Comparison of ENCODE assay signal across 25 cellular contexts in the genomic region with DNA sequence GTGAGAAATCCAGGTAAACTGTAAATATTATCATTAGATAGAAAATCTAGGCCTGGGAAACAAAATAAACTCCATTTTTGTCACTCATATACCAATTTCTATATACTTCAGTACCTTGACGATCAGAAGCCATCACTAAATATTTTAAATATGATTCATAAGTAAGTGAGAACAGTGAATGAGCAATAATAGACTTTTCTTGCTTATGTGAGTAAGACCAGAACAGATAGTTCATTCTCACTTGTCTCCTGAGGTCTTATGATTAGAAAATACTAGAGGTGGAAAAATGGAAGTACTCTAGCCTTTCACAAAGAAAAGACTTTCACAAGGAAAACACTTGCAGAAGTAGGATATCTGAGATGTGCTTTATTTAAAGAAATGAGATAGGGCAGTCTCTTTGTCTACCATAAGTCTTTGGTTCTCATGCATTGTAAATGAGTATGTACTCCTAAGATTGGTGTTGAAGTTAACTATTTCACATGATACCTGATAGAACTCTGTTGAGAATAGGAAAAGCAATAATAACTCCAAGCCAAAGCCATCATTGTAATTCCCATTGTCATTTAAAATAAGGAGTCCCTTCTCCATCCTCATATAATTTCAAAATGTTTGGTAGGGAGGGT. TPM values are rescaled to one million over a fixed set of nuclear protein-coding genes. Genes with fewer than 3 reads are reported as not detected.
DNase-seq lines count a peak whose midpoint lies in the region; ATAC-seq and TF ChIP-seq lines count a peak whose summit lies in the region.
"Had no signal": no experiment of that assay in that cellular context is flagged by ENCODE, and none has a peak within 500 bp of the region (broad histone marks: within the 10 kb centered on the region; RNA-seq: fewer than 3 reads in every experiment).

No MANE protein-coding gene starts in this region.

- no peak for DNase-seq in activated CD4-positive, alpha-beta T cell treated with anti-CD3 and anti-CD28 coated beads for 36 hours
- no peak for DNase-seq in activated CD4-positive, alpha-beta T cell treated with anti-CD3 and anti-CD28 coated beads, Interleukin-2, amount 50 U/mL, for 1 hour
- DNase-seq in RWPE1 (ENCODE audit: low spot score) (peak; percentile 37), iris pigment epithelial cell (ENCODE audit: low read depth) (peak; percentile 52), iPS-NIHi7 (ENCODE audit: extremely low spot score) (no peak), T-cell (no peak), NCI-H146 (lab: John Stamatoyannopoulos, UW) (no peak)
- DNase-seq: activated naive CD4-positive, alpha-beta T cell treated with anti-CD3 and anti-CD28 coated beads, Interleukin-2, amount 50 U/mL, for 16 hours; CD8-positive, alpha-beta memory T cell; central memory CD4-positive, alpha-beta T cell; DMS153; heart left ventricle; Kasumi-1; left colon; mesenchymal stem cell; NCI-H1048; NCI-H1930; NCI-H69; stimulated activated CD8-positive, alpha-beta memory T cell treated with anti-CD3 and anti-CD28 coated beads, Interleukin-4, amount 100 ng/mL, for 48 hours had no signal

- peaks cover 23% of the 10 kb centered on the region for H3K4me1 Mint-ChIP-seq in activated CD4-positive, alpha-beta T cell treated with anti-CD3 and anti-CD28 coated beads for 36 hours
- H3K4me1 Mint-ChIP-seq in T-cell: no peaks in the 10 kb centered on the region
- H3K4me1 Mint-ChIP-seq: CD8-positive, alpha-beta memory T cell had no signal

- H3K27ac Mint-ChIP-seq in activated CD4-positive, alpha-beta T cell treated with anti-CD3 and anti-CD28 coated beads for 36 hours: no peak overlapping the region
- no peak overlapping the region for H3K27ac Mint-ChIP-seq in T-cell
- H3K27ac Mint-ChIP-seq: CD8-positive, alpha-beta memory T cell had no signal

- TF ChIP-seq CTCF in RWPE1 (conservative IDR thresholded peaks at IDR 0.05; ENCODE audit: low read depth): no peak

- H3K27ac ChIP-seq in RWPE1: no peak overlapping the region
- H3K27ac ChIP-seq: ascending aorta, heart left ventricle, prostate gland had no signal

- CTCF ChIA-PET in activated CD4-positive, alpha-beta T cell treated with anti-CD3 and anti-CD28 coated beads for 36 hours (lab: Charles Lee): interaction anchor here (0.8 to 1.1 kb wide), 2 partner anchors 21 to 244 kb away, joined by 3 read pairs; no protein-coding TSS in a partner anchor
- CTCF ChIA-PET in RWPE1 (lab: Yijun Ruan, JAX): no interaction called here
- CTCF ChIA-PET in T-cell (lab: Charles Lee): interaction anchor here in 1 of 2 donors (0.5 kb wide), 1 partner anchor 14 kb away, joined by 3 read pairs; no protein-coding TSS in a partner anchor

- POLR2A ChIA-PET in activated CD4-positive, alpha-beta T cell treated with anti-CD3 and anti-CD28 coated beads for 36 hours (lab: Charles Lee): no interaction called here
- POLR2A ChIA-PET in RWPE1 (lab: Yijun Ruan, JAX; ENCODE audit: low non-redundant PET): no interaction called here
- POLR2A ChIA-PET in T-cell (lab: Charles Lee): no interaction called here

- peak; percentile 90 for ATAC-seq in activated CD4-positive, alpha-beta T cell treated with anti-CD3 and anti-CD28 coated beads for 36 hours
- ATAC-seq in GM18868 (IDR thresholded peaks at IDR 0.05; ENCODE audit: unreplicated experiment) (peak; percentile 41), T-cell (replicated peaks in 1 of 4) (no peak)
- ATAC-seq: heart left ventricle, left colon had no signal

- no peaks in the 10 kb centered on the region for H3K36me3 Mint-ChIP-seq in activated CD4-positive, alpha-beta T cell treated with anti-CD3 and anti-CD28 coated beads for 36 hours (ENCODE audit: low read depth)
- H3K36me3 Mint-ChIP-seq in T-cell: peaks cover 3% of the 10 kb centered on the region

- H3K4me3 Mint-ChIP-seq in activated CD4-positive, alpha-beta T cell treated with anti-CD3 and anti-CD28 coated beads for 36 hours: no peak overlapping the region
- no peak overlapping the region for H3K4me3 Mint-ChIP-seq in T-cell
- H3K4me3 Mint-ChIP-seq: CD8-positive, alpha-beta memory T cell had no signal

- no peaks in the 10 kb centered on the region for H3K27me3 Mint-ChIP-seq in activated CD4-positive, alpha-beta T cell treated with anti-CD3 and anti-CD28 coated beads for 36 hours
- peaks cover 0 to 5% of the 10 kb centered on the region in 2 donors for H3K27me3 Mint-ChIP-seq in T-cell

- no peaks in the 10 kb centered on the region for H3K9me3 Mint-ChIP-seq in activated CD4-positive, alpha-beta T cell treated with anti-CD3 and anti-CD28 coated beads for 36 hours (ENCODE audit: low read depth)
- H3K9me3 Mint-ChIP-seq in T-cell: no peaks in the 10 kb centered on the region
- H3K9me3 Mint-ChIP-seq: CD8-positive, alpha-beta memory T cell had no signal

- intact Hi-C loops in activated CD4-positive, alpha-beta T cell treated with anti-CD3 and anti-CD28 coated beads for 36 hours (cut with DNase I, micrococcal nuclease): loop anchor here in 1 of 2 experiments (2.0 kb wide), 1 partner anchor 53 kb away; a partner anchor contains a TSS

RNA-seq across cellular contexts. Expression of a gene that starts 10.1 kb away (rescaled TPM):
- not detected for total RNA-seq in activated CD4-positive, alpha-beta T cell treated with anti-CD3 and anti-CD28 coated beads for 36 hours
- not detected for total RNA-seq in T-cell
- total RNA-seq: A172; CD8-positive, alpha-beta memory T cell; left colon; myocyte; RPMI7951 had no signal

RNA-seq across cellular contexts. Expression of a gene that starts 19.2 kb away (rescaled TPM):
- not detected for total RNA-seq in activated CD4-positive, alpha-beta T cell treated with anti-CD3 and anti-CD28 coated beads for 36 hours
- total RNA-seq in T-cell: not detected
- total RNA-seq: A172; CD8-positive, alpha-beta memory T cell; myocyte; RPMI7951 had no signal

RNA-seq across cellular contexts. Expression of a gene that starts 20.7 kb away (rescaled TPM):
- 1 to 10 TPM; 2.9 to 3.0 TPM for total RNA-seq in activated CD4-positive, alpha-beta T cell treated with anti-CD3 and anti-CD28 coated beads for 36 hours
- 1 to 10 TPM in 2 of 5 donors, under 1 TPM in 2, not detected in 1; 0.50 to 1.4 (median 0.93) TPM for total RNA-seq in T-cell
- total RNA-seq: ascending aorta had no signal

RNA-seq across cellular contexts. Expression of a gene that starts 20.8 kb away (rescaled TPM):
- total RNA-seq in activated CD4-positive, alpha-beta T cell treated with anti-CD3 and anti-CD28 coated beads for 36 hours: 100 to 1,000 TPM; 143 to 193 TPM
- total RNA-seq in T-cell: 100 to 1,000 TPM in 2 of 5 donors, 10 to 100 TPM in 3; 72.6 to 122 (median 80.6) TPM

Comparison
In these comparisons a context has a peak if more than half of its experiments do, and no peak if none do; other contexts are left out.
1. ATAC-seq: peak in activated CD4-positive, alpha-beta T cell treated with anti-CD3 and anti-CD28 coated beads for 36 hours (single experiment) and GM18868 (single experiment); none in T-cell (0 of 4).
2. DNase-seq: peak in RWPE1 (single experiment) and iris pigment epithelial cell (single experiment); none in activated CD4-positive, alpha-beta T cell treated with anti-CD3 and anti-CD28 coated beads for 36 hours (single experiment), activated CD4-positive, alpha-beta T cell treated with anti-CD3 and anti-CD28 coated beads, Interleukin-2, amount 50 U/mL, for 1 hour (single experiment), iPS-NIHi7 (single experiment), T-cell (0 of 34) and NCI-H146 (single experiment).